In the genomic region with DNA sequence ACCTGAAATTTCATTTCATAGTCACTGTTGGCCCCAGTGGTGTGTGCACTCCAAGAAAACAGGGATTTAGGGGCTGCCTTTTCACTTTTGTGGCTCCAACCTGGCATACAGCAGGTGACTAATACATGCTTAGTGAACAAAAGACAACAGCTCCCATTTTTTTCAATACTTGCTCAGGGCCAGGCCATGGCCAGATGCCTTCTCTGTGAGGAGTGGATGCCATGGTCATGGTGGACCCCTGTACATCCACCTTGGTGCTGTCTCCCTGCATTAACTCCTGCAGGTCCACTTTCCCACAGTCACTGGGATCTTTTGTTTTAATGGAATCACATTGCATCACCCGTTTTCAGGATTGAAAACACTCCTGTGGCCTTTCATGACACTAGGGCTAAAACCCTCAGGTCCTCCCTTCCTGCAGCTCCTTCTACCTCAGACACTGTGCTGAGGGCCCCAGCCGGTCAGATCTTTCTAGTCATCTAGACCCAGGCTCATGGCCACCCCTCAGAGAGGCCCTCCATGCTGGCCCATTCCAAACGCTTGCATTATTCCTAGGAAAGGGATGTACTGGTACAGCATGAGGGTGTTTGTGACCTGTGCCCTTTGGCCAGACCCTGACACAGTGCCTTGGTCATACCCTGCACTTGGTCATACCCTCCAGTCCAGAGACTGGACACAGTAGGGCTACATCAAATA, we compare ENCODE assay signal across 9 cellular contexts. TPM values are rescaled to one million over a fixed set of nuclear protein-coding genes. Genes with fewer than 3 reads are reported as not detected.
A peak's percentile ranks its signal among the peaks of the same experiment; 100 is the strongest.
DNase-seq lines count a peak whose midpoint lies in the region; ATAC-seq and TF ChIP-seq lines count a peak whose summit lies in the region.
"Had no signal": no experiment of that assay in that cellular context is flagged by ENCODE, and none has a peak within 500 bp of the region (broad histone marks: within the 10 kb centered on the region; RNA-seq: fewer than 3 reads in every experiment).

No MANE protein-coding gene starts in this region.

- CTCF ChIA-PET in A673 (lab: Charles Lee), result no interaction called here

- no peaks in the 10 kb centered on the region for H3K36me3 ChIP-seq in A673 (ENCODE audit: insufficient read depth, low read length, poor library complexity, severe bottlenecking)
- H3K36me3 ChIP-seq in HUES48 (ENCODE audit: control insufficient read depth, insufficient read depth, low read length), result peaks cover 57% of the 10 kb centered on the region
- H3K36me3 ChIP-seq in breast epithelium, result no peaks in the 10 kb centered on the region
- H3K36me3 ChIP-seq in mucosa of rectum (ENCODE audit: control insufficient read depth in 2 of 2, insufficient read depth in 2 of 2, low read length in 2 of 2), result peaks cover 0 to 4% of the 10 kb centered on the region in 2 donors

- peaks cover 11% of the 10 kb centered on the region for H3K4me1 ChIP-seq in A673 (ENCODE audit: insufficient read depth, low read length, poor library complexity, severe bottlenecking)
- H3K4me1 ChIP-seq in HUES48 (ENCODE audit: control insufficient read depth, insufficient read depth, low read length), result peaks cover 13% of the 10 kb centered on the region; the same call in 1 of the 2 replicates
- peaks cover 0 to 3% of the 10 kb centered on the region in 2 donors for H3K4me1 ChIP-seq in breast epithelium
- peaks cover 8 to 16% of the 10 kb centered on the region in 2 donors for H3K4me1 ChIP-seq in mucosa of rectum (ENCODE audit: control insufficient read depth in 2 of 2, insufficient read depth in 2 of 2, low read length in 2 of 2)

- no TSS peak for BruUV-seq in A673 (replicated peaks; lab: Mats Ljungman, UMichigan)

- H3K27ac ChIP-seq in A673 (ENCODE audit: low read depth, low read length, poor library complexity, severe bottlenecking) (peak overlapping the region; percentile 83), HUES48 (ENCODE audit: low read depth, low read length) (no peak overlapping the region), breast epithelium (peak overlapping the region in 1 of 2 donors; percentile 84), mucosa of rectum (ENCODE audit: low read depth in 2 of 2, low read length in 2 of 2) (no peak overlapping the region)

- POLR2A ChIA-PET in A673 (lab: Charles Lee; ENCODE audit: low non-redundant PET), result no interaction called here

- no peak for TF ChIP-seq CTCF in A673 (conservative IDR thresholded peaks at IDR 0.05; ENCODE audit: low read depth, low read length)
- TF ChIP-seq CTCF in breast epithelium (IDR thresholded peaks at IDR 0.05), result no peak

- H3K4me3 ChIP-seq in A673 (ENCODE audit: low read depth, low read length, poor library complexity, severe bottlenecking) (peak overlapping the region; percentile 93), HUES48 (ENCODE audit: low read depth, low read length) (peak overlapping the region; percentile 78), breast epithelium (peak overlapping the region; percentile 87 to 97 (median 89)), mucosa of rectum (ENCODE audit: low read length in 2 of 2) (peak overlapping the region; percentile 85 to 90)

- intact Hi-C loops in A673 (cut with micrococcal nuclease; ENCODE audit: unreplicated experiment) (no loop called here), breast epithelium (cut with DNase I; ENCODE audit: low total_unique reads) (loop anchor here (5.0 kb wide), 1 partner anchor 492 kb away; no protein-coding TSS in a partner anchor)

- no peaks in the 10 kb centered on the region for H3K9me3 ChIP-seq in A673 (ENCODE audit: low read depth, low read length, poor library complexity, severe bottlenecking)
- H3K9me3 ChIP-seq in HUES48 (ENCODE audit: control insufficient read depth, insufficient read depth, low read length), result no peaks in the 10 kb centered on the region
- no peaks in the 10 kb centered on the region for H3K9me3 ChIP-seq in breast epithelium
- H3K9me3 ChIP-seq in mucosa of rectum (ENCODE audit: control insufficient read depth in 2 of 2, low read length in 2 of 2), result no peaks in the 10 kb centered on the region

- no peak for DNase-seq in A673 (ENCODE audit: low spot score)
- no peak for DNase-seq in breast epithelium (ENCODE audit: low spot score in 2 of 2)
- no peak for DNase-seq in hypothalamus (lab: John Stamatoyannopoulos, UW)
- DNase-seq in inferior parietal cortex (ENCODE audit: extremely low spot score), result no peak
- no peak for DNase-seq in medulla oblongata (ENCODE audit: extremely low spot score)

- no peak for ATAC-seq in HG03135 (IDR thresholded peaks at IDR 0.05; ENCODE audit: unreplicated experiment)

- H3K27me3 ChIP-seq in A673 (replicated peaks; ENCODE audit: insufficient read depth, low read depth, low read length, poor library complexity) (no peaks in the 10 kb centered on the region), HUES48 (ENCODE audit: control insufficient read depth, insufficient read depth, low read length) (no peaks in the 10 kb centered on the region), breast epithelium (no peaks in the 10 kb centered on the region), mucosa of rectum (ENCODE audit: control insufficient read depth in 2 of 2, insufficient read depth in 2 of 2, low read length in 2 of 2) (no peaks in the 10 kb centered on the region)

- TF ChIP-seq POLR2A in breast epithelium (IDR thresholded peaks at IDR 0.05), result no peak

- H3K9ac ChIP-seq in HUES48 (ENCODE audit: low read depth, low read length) (peak overlapping the region; percentile 88; the same call in 1 of the 2 replicates), mucosa of rectum (ENCODE audit: low read depth in 1 of 2, low read length in 2 of 2) (peak overlapping the region in 1 of 2 donors; percentile 86)

RNA-seq across cellular contexts. Expression of a gene that starts 1.2 kb away (rescaled TPM):
- total RNA-seq in A673 (2021) (105 and 115 TPM in 2 replicates), breast epithelium (10 to 100 TPM; 67.4 to 91.8 (median 91.8) TPM)

RNA-seq across cellular contexts. Expression of a gene that starts 11.0 kb away (rescaled TPM):
- total RNA-seq in A673 (2021) (not detected in 2 replicates), breast epithelium (not detected)
- total RNA-seq: pulmonary artery endothelial cell had no signal

RNA-seq across cellular contexts. Expression of a gene that starts 16.1 kb away (rescaled TPM):
- not detected in 2 replicates for total RNA-seq in A673 (2021)
- total RNA-seq in breast epithelium, result not detected
- total RNA-seq: pulmonary artery endothelial cell had no signal

RNA-seq across cellular contexts. Expression of a gene that starts 19.2 kb away (rescaled TPM):
- total RNA-seq in A673 (2021) (not detected in 2 replicates), breast epithelium (not detected)
- total RNA-seq: pulmonary artery endothelial cell had no signal

RNA-seq across cellular contexts. Expression of a gene that starts 30.8 kb away (rescaled TPM):
- not detected in 2 replicates for total RNA-seq in A673 (2021)
- 100 to 1,000 TPM in 1 of 3 donors, 10 to 100 TPM in 1, under 1 TPM in 1; 0.96 to 135 (median 61.0) TPM for total RNA-seq in breast epithelium
- total RNA-seq: pulmonary artery endothelial cell had no signal
